Comparison of ENCODE assay signal across 9 cellular contexts in genomic region chr17:17757391-17757791, GRCh38.
DNase-seq lines count a peak whose midpoint lies in the region; ATAC-seq and TF ChIP-seq lines count a peak whose summit lies in the region.
"Had no signal": no experiment of that assay in that cellular context is flagged by ENCODE, and none has a peak within 500 bp of the region (broad histone marks: within the 10 kb centered on the region; RNA-seq: fewer than 3 reads in every experiment).

No MANE protein-coding gene starts in this region.

- no peaks in the 10 kb centered on the region for H3K79me2 ChIP-seq in OCI-LY1 (ENCODE audit: insufficient read depth, low read length)

- H3K27ac ChIP-seq in OCI-LY1 (ENCODE audit: low read depth, low read length, poor library complexity, severe bottlenecking) (peak overlapping the region; percentile 100), caudate nucleus (ENCODE audit: low read depth, low read length) (peak overlapping the region; percentile 73)
- H3K27ac ChIP-seq: esophagus squamous epithelium had no signal

- peak overlapping the region; percentile 48 for H3K4me2 ChIP-seq in OCI-LY1 (ENCODE audit: low read length)

- H3K9ac ChIP-seq in OCI-LY1 (ENCODE audit: low read length): peak overlapping the region; percentile 75

- H3K27me3 ChIP-seq in OCI-LY1 (ENCODE audit: insufficient read depth, low read length): no peaks in the 10 kb centered on the region
- H3K27me3 ChIP-seq: esophagus squamous epithelium had no signal

- H4K20me1 ChIP-seq in OCI-LY1 (ENCODE audit: insufficient read depth, low read length): no peaks in the 10 kb centered on the region

- H3K36me3 ChIP-seq in OCI-LY1 (ENCODE audit: insufficient read depth, low read length): no peaks in the 10 kb centered on the region

- H3F3A ChIP-seq in OCI-LY1 (ENCODE audit: insufficient read depth, low read length): no peaks in the 10 kb centered on the region

- H3K4me1 ChIP-seq in OCI-LY1 (ENCODE audit: insufficient read depth, low read length, severe bottlenecking): peaks cover 76% of the 10 kb centered on the region

- no peaks in the 10 kb centered on the region for H3K9me2 ChIP-seq in OCI-LY1 (ENCODE audit: low read depth, low read length)

- intact Hi-C loops in CD14-positive monocyte (cut with micrococcal nuclease): no loop called here

- H2AFZ ChIP-seq in OCI-LY1 (ENCODE audit: low read length): no peak overlapping the region

- H3K27me3 Mint-ChIP-seq in CD14-positive monocyte (ENCODE audit: low read depth in 3 of 3) (peaks cover 10 to 13% (median 11%) of the 10 kb centered on the region in 3 donors), progenitor cell of endocrine pancreas (no peaks in the 10 kb centered on the region)

- H3K4me3 Mint-ChIP-seq in CD14-positive monocyte (peak overlapping the region; percentile 20 to 31), progenitor cell of endocrine pancreas (ENCODE audit: low read depth) (no peak overlapping the region)

- H3K27ac Mint-ChIP-seq in CD14-positive monocyte: peak overlapping the region in 2 of 7 donors; percentile 32 to 50
- H3K27ac Mint-ChIP-seq in progenitor cell of endocrine pancreas: no peak overlapping the region

- H3K9me3 ChIP-seq in OCI-LY1 (ENCODE audit: low read length): no peaks in the 10 kb centered on the region
- H3K9me3 ChIP-seq: esophagus squamous epithelium had no signal

- TF ChIP-seq CTCF in CD14-positive monocyte (IDR thresholded peaks at IDR 0.05) (no peak), OCI-LY1 (IDR thresholded peaks at IDR 0.05; ENCODE audit: low read length) (no peak), progenitor cell of endocrine pancreas (IDR thresholded peaks at IDR 0.05; ENCODE audit: unreplicated experiment) (no peak)

- H3K4me1 Mint-ChIP-seq in CD14-positive monocyte: peaks cover 30% of the 10 kb centered on the region
- peaks cover 19% of the 10 kb centered on the region for H3K4me1 Mint-ChIP-seq in progenitor cell of endocrine pancreas (ENCODE audit: low read depth)

- ATAC-seq in GM18909 (IDR thresholded peaks at IDR 0.05; ENCODE audit: poor library complexity, unreplicated experiment) (peak; percentile 40), HG02759 (IDR thresholded peaks at IDR 0.05; ENCODE audit: unreplicated experiment) (no peak), GM19351 (IDR thresholded peaks at IDR 0.05; ENCODE audit: unreplicated experiment) (no peak)

- peak overlapping the region; percentile 10 for H3K4me3 ChIP-seq in OCI-LY1 (ENCODE audit: low read depth, low read length, poor library complexity, severe bottlenecking)
- H3K4me3 ChIP-seq: esophagus squamous epithelium had no signal

- H3K36me3 Mint-ChIP-seq in CD14-positive monocyte (peaks cover 6 to 12% of the 10 kb centered on the region in 2 donors), progenitor cell of endocrine pancreas (ENCODE audit: insufficient read depth) (peaks cover 1% of the 10 kb centered on the region)

- DNase-seq in CD14-positive monocyte (ENCODE audit: low spot score) (no peak), caudate nucleus (lab: John Stamatoyannopoulos, UW) (no peak), A172 (ENCODE audit: low spot score) (no peak), progenitor cell of endocrine pancreas (ENCODE audit: low spot score, unreplicated experiment) (no peak)
- DNase-seq: esophagus squamous epithelium had no signal

- no peaks in the 10 kb centered on the region for H3K9me3 Mint-ChIP-seq in CD14-positive monocyte
- H3K9me3 Mint-ChIP-seq in progenitor cell of endocrine pancreas (ENCODE audit: low read depth): no peaks in the 10 kb centered on the region
